In the genomic region with DNA sequence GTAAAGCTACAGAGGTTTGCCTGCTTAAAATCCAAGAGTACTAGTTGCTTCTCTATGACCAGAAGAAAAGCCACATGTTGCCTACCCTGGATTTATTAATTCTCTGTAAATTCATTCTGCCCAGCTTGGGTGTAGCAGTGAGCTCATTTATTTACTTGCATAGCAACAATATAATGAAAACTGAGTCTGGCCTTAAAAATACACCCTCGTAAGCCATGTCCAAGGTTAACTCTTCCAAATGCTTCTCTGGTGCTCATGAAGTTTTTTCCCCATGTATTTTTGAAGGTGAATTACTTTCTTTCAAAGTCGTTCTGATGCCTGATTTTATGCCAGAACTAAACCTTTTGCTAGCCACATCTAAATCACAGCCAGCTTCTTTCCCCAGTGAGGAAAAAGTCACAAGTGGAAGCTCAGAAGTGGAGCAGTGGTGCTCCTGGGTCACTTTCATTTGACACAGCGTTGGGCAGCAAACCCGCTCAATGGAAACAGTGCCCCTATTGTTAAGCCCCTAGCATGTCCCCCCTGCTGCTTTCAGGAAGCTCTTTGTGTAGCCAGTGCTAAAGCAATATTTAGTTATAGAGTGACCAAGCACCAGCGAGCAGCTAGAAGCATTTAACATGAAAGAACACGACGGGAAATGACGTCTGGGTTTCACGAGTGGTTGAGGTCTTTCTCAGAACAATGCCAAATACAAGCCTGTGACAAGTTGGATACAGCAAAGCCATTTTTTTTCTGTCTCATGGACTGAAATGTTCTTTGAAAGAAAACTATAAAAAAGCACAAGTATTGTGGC, we compare ENCODE assay signal across 7 cellular contexts. TPM values are rescaled to one million over a fixed set of nuclear protein-coding genes. Genes with fewer than 3 reads are reported as not detected.
DNase-seq lines count a peak whose midpoint lies in the region; ATAC-seq and TF ChIP-seq lines count a peak whose summit lies in the region.

No MANE protein-coding gene starts in this region.

- H3K9me2 ChIP-seq in GM23248 (ENCODE audit: insufficient read depth): no peaks in the 10 kb centered on the region

- H3K9ac ChIP-seq in HUES48 (ENCODE audit: low read depth, low read length): no peak overlapping the region
- no peak overlapping the region for H3K9ac ChIP-seq in GM23248

- POLR2A ChIA-PET in WTC11 (lab: Charles Lee): no interaction called here

- intact Hi-C loops in head of caudate nucleus (cut with DNase I): no loop called here

- peaks cover 55% of the 10 kb centered on the region for H3K4me1 Mint-ChIP-seq in WTC11

- in situ Hi-C loops in GM23248 (cut with MboI): no loop called here

- TF ChIP-seq CTCF in WTC11 (IDR thresholded peaks at IDR 0.05): no peak

- peaks cover 10% of the 10 kb centered on the region; the same call in 1 of the 2 replicates for H3K36me3 Mint-ChIP-seq in WTC11

- no peaks in the 10 kb centered on the region for H3K9me3 Mint-ChIP-seq in WTC11

- H3K9me3 ChIP-seq in HUES48 (ENCODE audit: control insufficient read depth, insufficient read depth, low read length) (no peaks in the 10 kb centered on the region), GM23248 (ENCODE audit: low read depth) (no peaks in the 10 kb centered on the region)

- H3K79me2 ChIP-seq in GM23248 (ENCODE audit: insufficient read depth): no peaks in the 10 kb centered on the region

- peak; percentile 39 for DNase-seq in WTC11 (ENCODE audit: low spot score)
- DNase-seq in head of caudate nucleus: peak in 38 of 42 donors; percentile 20 to 86 (median 60)
- peak; percentile 66 for DNase-seq in retina
- no peak for DNase-seq in GM23248
- DNase-seq in NCI-H2171 (lab: John Stamatoyannopoulos, UW): no peak

- H3K27me3 Mint-ChIP-seq in WTC11 (ENCODE audit: low read depth): no peaks in the 10 kb centered on the region; the same call in 1 of the 2 replicates

- H3K27me3 ChIP-seq in HUES48 (ENCODE audit: control insufficient read depth, insufficient read depth, low read length): no peaks in the 10 kb centered on the region
- H3K27me3 ChIP-seq in GM23248 (replicated peaks; ENCODE audit: insufficient read depth): no peaks in the 10 kb centered on the region

- no peaks in the 10 kb centered on the region for H4K20me1 ChIP-seq in GM23248 (ENCODE audit: insufficient read depth)

- H3K4me3 Mint-ChIP-seq in WTC11: peak overlapping the region; percentile 30

- peak overlapping the region; percentile 73; the same call in 1 of the 2 replicates for H3K27ac Mint-ChIP-seq in WTC11

- ATAC-seq in WTC11: peak; percentile 75
- ATAC-seq in HG03354 (IDR thresholded peaks at IDR 0.05; ENCODE audit: poor library complexity, severe bottlenecking, unreplicated experiment): no peak

- peaks cover 25% of the 10 kb centered on the region for H3F3A ChIP-seq in GM23248 (ENCODE audit: insufficient read depth)

- H3K36me3 ChIP-seq in HUES48 (ENCODE audit: control insufficient read depth, insufficient read depth, low read length): no peaks in the 10 kb centered on the region
- no peaks in the 10 kb centered on the region for H3K36me3 ChIP-seq in GM23248 (ENCODE audit: low read depth)

- CTCF ChIA-PET in WTC11 (lab: Charles Lee): interaction anchor here (0.9 to 1.7 kb wide), 6 partner anchors 27 to 294 kb away, joined by 3 to 7 read pairs (median 4); partner anchors contain the start of gene NEDD9

- H3K4me3 ChIP-seq in HUES48 (ENCODE audit: low read depth, low read length) (no peak overlapping the region), GM23248 (no peak overlapping the region)

- no peak overlapping the region for H3K4me2 ChIP-seq in GM23248 (ENCODE audit: unreplicated experiment)

- H3K27ac ChIP-seq in HUES48 (ENCODE audit: low read depth, low read length) (peak overlapping the region; percentile 52), GM23248 (no peak overlapping the region)

- no peak overlapping the region for H2AFZ ChIP-seq in GM23248

- H3K4me1 ChIP-seq in HUES48 (ENCODE audit: control insufficient read depth, insufficient read depth, low read length) (peaks cover 36% of the 10 kb centered on the region), GM23248 (ENCODE audit: insufficient read depth) (peaks cover 34% of the 10 kb centered on the region)

- WGBS in GM23248 (ENCODE audit: low coverage in 1 of 2, low lambda C conversion rate in 2 of 2, missing lambda C conversion rate in 2 of 2), 2 experiments: 53 to 56% methylated on average over 9 of the region's 9 CpGs

TF ChIP-seq in WTC11, 78 proteins besides CTCF, POLR2A, EP300 and RAD21:
- TF ChIP-seq, protein P1, sequence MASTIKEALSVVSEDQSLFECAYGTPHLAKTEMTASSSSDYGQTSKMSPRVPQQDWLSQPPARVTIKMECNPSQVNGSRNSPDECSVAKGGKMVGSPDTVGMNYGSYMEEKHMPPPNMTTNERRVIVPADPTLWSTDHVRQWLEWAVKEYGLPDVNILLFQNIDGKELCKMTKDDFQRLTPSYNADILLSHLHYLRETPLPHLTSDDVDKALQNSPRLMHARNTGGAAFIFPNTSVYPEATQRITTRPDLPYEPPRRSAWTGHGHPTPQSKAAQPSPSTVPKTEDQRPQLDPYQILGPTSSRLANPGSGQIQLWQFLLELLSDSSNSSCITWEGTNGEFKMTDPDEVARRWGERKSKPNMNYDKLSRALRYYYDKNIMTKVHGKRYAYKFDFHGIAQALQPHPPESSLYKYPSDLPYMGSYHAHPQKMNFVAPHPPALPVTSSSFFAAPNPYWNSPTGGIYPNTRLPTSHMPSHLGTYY (CRISPR knock-in tag; IDR thresholded peaks at IDR 0.05): no peak
- TF ChIP-seq GABPB1 (CRISPR knock-in tag; IDR thresholded peaks at IDR 0.05): peak; percentile 73
TF ChIP-seq in WTC11: peak in this region for 1.

RNA-seq across cellular contexts. Expression of gene NEDD9, which starts 29.8 kb away (rescaled TPM):
- 7.0 to 9.8 TPM (median 8.3 TPM) in 3 replicates for total RNA-seq in WTC11 (2021)
- 4.2 and 4.3 TPM in 2 replicates for total RNA-seq in GM23248 (2014; rRNA removed; shearing (Covaris generic))
- polyA plus RNA-seq in GM23248 (2016; fragmentation: Nextera tagmentation; extraction: Ambion mirVana): 2.9 and 3.0 TPM in 2 replicates

Comparison
In these comparisons a context has a peak if more than half of its experiments do, and no peak if none do; other contexts are left out.
1. DNase-seq: peak in WTC11 (single experiment), head of caudate nucleus (38 of 42) and retina (single experiment); none in GM23248 (single experiment) and NCI-H2171 (single experiment).